Comparison of ENCODE assay signal across 13 cellular contexts in the genomic region with DNA sequence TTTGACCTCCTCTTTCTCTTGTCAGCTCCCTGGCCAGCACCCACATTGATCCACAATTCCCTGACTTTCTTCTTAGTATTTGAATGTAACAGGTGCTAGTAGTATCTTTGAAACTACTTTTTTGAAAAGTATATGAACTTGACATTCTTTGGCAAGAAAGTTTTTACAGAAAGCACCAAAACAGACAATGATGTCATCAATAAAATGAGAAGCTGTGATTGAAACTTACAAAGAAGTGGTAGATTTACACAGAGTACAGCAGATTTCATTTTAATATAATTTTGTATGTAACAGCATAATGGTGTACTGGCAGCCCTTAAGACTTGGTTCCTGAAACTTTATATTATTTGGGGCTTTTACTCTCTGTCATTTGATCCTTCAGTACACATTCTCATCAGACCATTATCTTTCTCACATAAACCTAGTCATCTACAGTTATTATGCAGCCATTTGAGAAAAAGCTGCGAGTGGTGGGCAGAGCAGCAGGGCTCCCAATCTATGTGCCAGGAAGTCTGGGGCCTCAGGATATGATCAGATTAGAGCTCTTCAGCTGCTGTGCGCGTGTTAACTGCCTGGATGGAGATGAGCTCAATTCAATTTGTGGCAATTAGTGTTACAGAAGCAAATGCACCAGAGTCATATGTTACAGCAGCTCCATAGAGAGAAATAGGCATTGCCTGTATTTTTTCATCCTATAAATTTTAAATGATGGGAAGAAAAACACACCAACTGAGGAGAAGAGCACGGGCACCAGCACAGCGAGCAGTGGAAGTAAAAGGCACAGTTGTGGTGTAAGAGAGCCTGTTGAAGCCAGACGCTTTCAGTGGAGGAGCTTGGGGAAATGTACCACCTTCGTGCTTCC.
DNase-seq lines count a peak whose midpoint lies in the region; TF ChIP-seq lines count a peak whose summit lies in the region.
"Had no signal": no experiment of that assay in that cellular context is flagged by ENCODE, and none has a peak within 500 bp of the region (broad histone marks: within the 10 kb centered on the region; RNA-seq: fewer than 3 reads in every experiment).

No MANE protein-coding gene starts in this region.

- no peaks in the 10 kb centered on the region for H3K36me3 Mint-ChIP-seq in endodermal cell (ENCODE audit: low read depth)
- H3K36me3 Mint-ChIP-seq: WTC11 had no signal

- H3K9me3 ChIP-seq in endodermal cell (ENCODE audit: control insufficient read depth, low read length) (no peaks in the 10 kb centered on the region), hepatocyte (ENCODE audit: low read depth) (no peaks in the 10 kb centered on the region)
- H3K9me3 ChIP-seq: BLaER1 had no signal

- H3K4me3 Mint-ChIP-seq in endodermal cell, result no peak overlapping the region
- H3K4me3 Mint-ChIP-seq: naive thymus-derived CD8-positive, alpha-beta T cell; WTC11 had no signal

- H3K4me2 ChIP-seq in hepatocyte, result no peak overlapping the region
- H3K4me2 ChIP-seq: BLaER1 had no signal

- no peaks in the 10 kb centered on the region for H3K9me3 Mint-ChIP-seq in endodermal cell
- H3K9me3 Mint-ChIP-seq: naive thymus-derived CD8-positive, alpha-beta T cell; WTC11 had no signal

- H3K4me1 ChIP-seq in endodermal cell (ENCODE audit: control insufficient read depth, insufficient read depth, low read length) (no peaks in the 10 kb centered on the region), hepatocyte (ENCODE audit: insufficient read depth) (peaks cover 6% of the 10 kb centered on the region)
- H3K4me1 ChIP-seq: BLaER1 had no signal

- TF ChIP-seq CTCF in endodermal cell (conservative IDR thresholded peaks at IDR 0.05) (no peak), hepatocyte (IDR thresholded peaks at IDR 0.05; ENCODE audit: poor library complexity) (no peak)

- no peaks in the 10 kb centered on the region for H3K79me2 ChIP-seq in hepatocyte

- H3K9me2 ChIP-seq in hepatocyte (replicated peaks; ENCODE audit: insufficient read depth), result no peaks in the 10 kb centered on the region

- no peaks in the 10 kb centered on the region for H3K27me3 Mint-ChIP-seq in endodermal cell (ENCODE audit: insufficient read depth)
- H3K27me3 Mint-ChIP-seq: naive thymus-derived CD8-positive, alpha-beta T cell had no signal

- H4K20me1 ChIP-seq in hepatocyte (ENCODE audit: insufficient read depth, poor library complexity, severe bottlenecking), result no peaks in the 10 kb centered on the region
- H4K20me1 ChIP-seq: BLaER1 had no signal

- peak overlapping the region; percentile 8 for H3K27ac ChIP-seq in endodermal cell (ENCODE audit: low read depth, low read length)
- H3K27ac ChIP-seq in hepatocyte, result no peak overlapping the region
- H3K27ac ChIP-seq: BLaER1, RWPE1 had no signal

- DNase-seq in DMS 273 treated with DMSO at 0.1 percent for 48 hours (lab: John Stamatoyannopoulos, UW) (peak; percentile 74), NCI-H128 (lab: John Stamatoyannopoulos, UW; ENCODE audit: unreplicated experiment) (peak; percentile 62), NCI-H82 (lab: John Stamatoyannopoulos, UW) (peak; percentile 86), endodermal cell (no peak), mucosa of gallbladder (ENCODE audit: low spot score) (no peak), mesenteric fat pad (ENCODE audit: low spot score) (no peak), inferior parietal cortex (ENCODE audit: extremely low spot score) (no peak), hepatocyte (ENCODE audit: low spot score) (no peak)
- DNase-seq: activated T-cell treated with anti-CD3 and anti-CD28 coated beads, Interleukin-2, amount 50 U/mL, for 1 hour; naive thymus-derived CD8-positive, alpha-beta T cell had no signal

- no peak overlapping the region for H3K27ac Mint-ChIP-seq in endodermal cell
- H3K27ac Mint-ChIP-seq: WTC11 had no signal

- no peak overlapping the region for H3K9ac ChIP-seq in endodermal cell (ENCODE audit: extremely low read depth, low read length, poor library complexity, severe bottlenecking)
- H3K9ac ChIP-seq: BLaER1 had no signal

- peaks cover 4% of the 10 kb centered on the region for H3K4me1 Mint-ChIP-seq in endodermal cell

- H3K4me3 ChIP-seq in endodermal cell (ENCODE audit: low read length), result no peak overlapping the region
- H3K4me3 ChIP-seq in hepatocyte, result no peak overlapping the region
- H3K4me3 ChIP-seq: BLaER1 had no signal

- no peak overlapping the region for H2AFZ ChIP-seq in hepatocyte

- 92 to 93% methylated on average over 5 to 7 of the region's 7 CpGs for WGBS in endodermal cell (ENCODE audit: insufficient coverage in 1 of 2, insufficient read length in 1 of 2), 2 experiments
- WGBS in hepatocyte (ENCODE audit: low lambda C conversion rate, missing lambda C conversion rate), result 82% methylated on average over 7 of the region's 7 CpGs

- H3K36me3 ChIP-seq in endodermal cell (ENCODE audit: control insufficient read depth, insufficient read depth, low read length), result no peaks in the 10 kb centered on the region
- no peaks in the 10 kb centered on the region for H3K36me3 ChIP-seq in hepatocyte (replicated peaks; ENCODE audit: insufficient read depth, low read depth)
- H3K36me3 ChIP-seq: BLaER1 had no signal

- H3K27me3 ChIP-seq in endodermal cell (ENCODE audit: control insufficient read depth, insufficient read depth, low read length, poor library complexity, severe bottlenecking), result no peaks in the 10 kb centered on the region
- no peaks in the 10 kb centered on the region for H3K27me3 ChIP-seq in hepatocyte
- H3K27me3 ChIP-seq: BLaER1 had no signal

Comparison
In these comparisons a context has a peak if more than half of its experiments do, and no peak if none do; other contexts are left out.
1. DNase-seq: peak in DMS 273 treated with DMSO at 0.1 percent for 48 hours (single experiment), NCI-H128 (single experiment) and NCI-H82 (single experiment); none in endodermal cell (single experiment), mucosa of gallbladder (single experiment), mesenteric fat pad (single experiment), inferior parietal cortex (single experiment) and hepatocyte (single experiment).